1 cellular context compared by ENCODE assay signal in genomic region chr12:32542550-32543229, GRCh38.
TF ChIP-seq lines count a peak whose summit lies in the region.

No MANE protein-coding gene starts in this region.

TF ChIP-seq in GM23338, 12 proteins besides CTCF, POLR2A, EP300 and RAD21 (continued from another document):
- TF ChIP-seq ZNF462 (CRISPR knock-in tag; IDR thresholded peaks at IDR 0.05) (no peak), CREB1 (CRISPR knock-in tag; IDR thresholded peaks at IDR 0.05; ENCODE audit: low read depth) (no peak), ZNF114 (CRISPR knock-in tag; IDR thresholded peaks at IDR 0.05) (no peak), ETS1 (IDR thresholded peaks at IDR 0.05) (no peak), EZH2phosphoT487 (IDR thresholded peaks at IDR 0.05; ENCODE audit: unreplicated experiment) (no peak), ZNF331 (CRISPR knock-in tag; IDR thresholded peaks at IDR 0.05; ENCODE audit: low read depth) (no peak), REST (IDR thresholded peaks at IDR 0.05; ENCODE audit: unreplicated experiment) (no peak), EZH2 (IDR thresholded peaks at IDR 0.05; ENCODE audit: low read depth, unreplicated experiment) (no peak), NANOG (IDR thresholded peaks at IDR 0.05; ENCODE audit: borderline replicate concordance) (no peak)
